ENCODE assay signal across 7 cellular contexts in the genomic region with DNA sequence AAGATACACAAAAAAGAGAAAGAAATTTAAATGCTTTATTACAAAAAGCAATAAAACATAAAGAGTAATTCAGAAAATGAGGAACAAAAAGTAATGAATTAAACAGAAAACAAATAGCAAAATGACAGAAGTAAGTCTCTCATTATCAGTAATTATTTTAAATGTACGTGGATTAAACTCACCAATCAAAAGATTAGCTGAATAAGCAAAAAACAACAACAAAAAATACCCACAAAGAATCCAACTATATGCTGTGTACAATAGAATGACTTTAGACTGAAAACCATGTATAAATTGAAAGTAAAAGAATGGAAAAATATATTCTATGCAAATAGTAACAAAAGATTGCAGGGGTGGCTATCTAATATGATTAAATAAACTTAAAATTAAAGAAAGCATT.
"Had no signal": no experiment of that assay in that cellular context is flagged by ENCODE, and none has a peak within 500 bp of the region (broad histone marks: within the 10 kb centered on the region; RNA-seq: fewer than 3 reads in every experiment).

No MANE protein-coding gene starts in this region.

- H3K4me3 ChIP-seq: GM23338 had no signal

- FAIRE-seq: H1, H54, HTR-8/SVneo had no signal

- ATAC-seq: GM23338 had no signal

- H3K4me2 ChIP-seq: GM23338 had no signal

- H2AFZ ChIP-seq: GM23338 had no signal

- DNase-seq: H9, HCEC 1CT, KG1 had no signal
